11 cellular contexts compared by ENCODE assay signal in genomic region chr7:42883950-42884349, GRCh38. TPM values are rescaled to one million over a fixed set of nuclear protein-coding genes. Genes with fewer than 3 reads are reported as not detected.
A peak's percentile ranks its signal among the peaks of the same experiment; 100 is the strongest.
DNase-seq lines count a peak whose midpoint lies in the region; ATAC-seq and TF ChIP-seq lines count a peak whose summit lies in the region.
"Had no signal": no experiment of that assay in that cellular context is flagged by ENCODE, and none has a peak within 500 bp of the region (broad histone marks: within the 10 kb centered on the region; RNA-seq: fewer than 3 reads in every experiment).

No MANE protein-coding gene starts in this region.

- H3K9me3 Mint-ChIP-seq in activated B cell treated with CpG ODN at 0.5 μM for 24 hours (no peaks in the 10 kb centered on the region), neural progenitor cell (peaks cover 5% of the 10 kb centered on the region)
- no peaks in the 10 kb centered on the region for H3K9me3 Mint-ChIP-seq in activated T-cell treated with anti-CD3 and anti-CD28 coated beads, Interleukin-2, amount 50 U/mL, for 4 hours

- no peaks in the 10 kb centered on the region for H3K9me3 ChIP-seq in neural progenitor cell (ENCODE audit: low read depth)
- H3K9me3 ChIP-seq: sigmoid colon had no signal

- intact Hi-C loops in activated B cell treated with CpG ODN at 0.5 μM for 24 hours (cut with micrococcal nuclease) = no loop called here

- CTCF ChIA-PET in activated B cell treated with CpG ODN at 0.5 μM for 24 hours (lab: Charles Lee) = no interaction called here

- no peaks in the 10 kb centered on the region for H3K27me3 ChIP-seq in neural progenitor cell
- H3K27me3 ChIP-seq: sigmoid colon had no signal

- H3K9ac ChIP-seq in neural progenitor cell = no peak overlapping the region

- H3K79me2 ChIP-seq in neural progenitor cell (ENCODE audit: low read depth) = no peaks in the 10 kb centered on the region

- no peak overlapping the region for H2AFZ ChIP-seq in neural progenitor cell (replicated peaks)

- H3K36me3 Mint-ChIP-seq in activated B cell treated with CpG ODN at 0.5 μM for 24 hours (ENCODE audit: low read depth) = peaks cover 1% of the 10 kb centered on the region
- peaks cover 5% of the 10 kb centered on the region for H3K36me3 Mint-ChIP-seq in neural progenitor cell
- H3K36me3 Mint-ChIP-seq in activated T-cell treated with anti-CD3 and anti-CD28 coated beads, Interleukin-2, amount 50 U/mL, for 4 hours (ENCODE audit: insufficient read depth) = no peaks in the 10 kb centered on the region

- POLR2A ChIA-PET in activated B cell treated with CpG ODN at 0.5 μM for 24 hours (lab: Charles Lee) = no interaction called here

- H3K4me1 Mint-ChIP-seq in activated B cell treated with CpG ODN at 0.5 μM for 24 hours (peaks cover 54% of the 10 kb centered on the region), neural progenitor cell (peaks cover 19% of the 10 kb centered on the region)
- peaks cover 18% of the 10 kb centered on the region for H3K4me1 Mint-ChIP-seq in activated T-cell treated with anti-CD3 and anti-CD28 coated beads, Interleukin-2, amount 50 U/mL, for 4 hours (ENCODE audit: low read depth)

- H3K4me1 ChIP-seq in neural progenitor cell = peaks cover 14% of the 10 kb centered on the region

- H3K36me3 ChIP-seq in neural progenitor cell = no peaks in the 10 kb centered on the region
- H3K36me3 ChIP-seq: sigmoid colon had no signal

- ATAC-seq in GM18868 (IDR thresholded peaks at IDR 0.05; ENCODE audit: unreplicated experiment) (peak; percentile 54), HG03354 (IDR thresholded peaks at IDR 0.05; ENCODE audit: poor library complexity, severe bottlenecking, unreplicated experiment) (peak; percentile 62), activated B cell treated with CpG ODN at 0.5 μM for 24 hours (ENCODE audit: low read depth) (peak; percentile 60)
- ATAC-seq in activated T-cell treated with anti-CD3 and anti-CD28 coated beads, Interleukin-2, amount 50 U/mL, for 4 hours = no peak
- ATAC-seq: HepG2 had no signal

- H3K27me3 Mint-ChIP-seq in activated B cell treated with CpG ODN at 0.5 μM for 24 hours (no peaks in the 10 kb centered on the region), neural progenitor cell (ENCODE audit: insufficient read depth, low read depth) (peaks cover 2% of the 10 kb centered on the region)
- H3K27me3 Mint-ChIP-seq in activated T-cell treated with anti-CD3 and anti-CD28 coated beads, Interleukin-2, amount 50 U/mL, for 4 hours (ENCODE audit: low read depth) = peaks cover 4% of the 10 kb centered on the region

- TF ChIP-seq CTCF in activated B cell treated with CpG ODN at 0.5 μM for 24 hours (IDR thresholded peaks at IDR 0.05) = no peak
- no peak for TF ChIP-seq CTCF in neural progenitor cell (IDR thresholded peaks at IDR 0.05)

- H4K20me1 ChIP-seq in neural progenitor cell (ENCODE audit: low read depth) = no peaks in the 10 kb centered on the region

- H3F3A ChIP-seq in neural progenitor cell (ENCODE audit: low read depth) = peaks cover 24% of the 10 kb centered on the region

- H3K27ac Mint-ChIP-seq in activated B cell treated with CpG ODN at 0.5 μM for 24 hours (no peak overlapping the region), neural progenitor cell (no peak overlapping the region)

- no peak overlapping the region for H3K4me3 Mint-ChIP-seq in activated B cell treated with CpG ODN at 0.5 μM for 24 hours
- no peak overlapping the region for H3K4me3 Mint-ChIP-seq in neural progenitor cell
- no peak overlapping the region for H3K4me3 Mint-ChIP-seq in activated T-cell treated with anti-CD3 and anti-CD28 coated beads, Interleukin-2, amount 50 U/mL, for 4 hours

- no peak overlapping the region for H3K4me2 ChIP-seq in neural progenitor cell

- in situ Hi-C loops in G401 (cut with HindIII; ENCODE audit: low sequenced_read_pairs) = no loop called here

- no peak overlapping the region for H3K27ac ChIP-seq in neural progenitor cell
- H3K27ac ChIP-seq: sigmoid colon had no signal

- H3K4me3 ChIP-seq in neural progenitor cell = no peak overlapping the region
- H3K4me3 ChIP-seq: sigmoid colon had no signal

- DNase-seq in activated B cell treated with CpG ODN at 0.5 μM for 24 hours (peak; percentile 25), neural progenitor cell (ENCODE audit: low spot score) (peak; percentile 28), ecto neural progenitor cell (ENCODE audit: low spot score) (no peak), G401 (ENCODE audit: low spot score) (no peak)
- no peak for DNase-seq in activated T-cell treated with anti-CD3 and anti-CD28 coated beads, Interleukin-2, amount 50 U/mL, for 4 hours
- DNase-seq: cortex of kidney; sigmoid colon; stimulated activated naive CD4-positive, alpha-beta T cell treated with Interleukin-2 at 50 U/mL for 16 hours had no signal

RNA-seq across cellular contexts. Expression of gene C7orf25, which starts 27.9 kb away (rescaled TPM):
- total RNA-seq in activated B cell treated with CpG ODN at 0.5 μM for 24 hours (4.5 and 5.5 TPM in 2 replicates), neural progenitor cell (ENCODE audit: low replicate concordance) (6.4 and 8.6 TPM in 2 replicates)
- total RNA-seq in activated T-cell treated with anti-CD3 and anti-CD28 coated beads, Interleukin-2, amount 50 U/mL, for 4 hours = 1 to 10 TPM; 1.5 to 3.0 (median 1.9) TPM
- 1.5 and 7.0 TPM in 2 replicates for total RNA-seq in G401 (2014; rRNA removed; shearing (Covaris generic))

RNA-seq across cellular contexts. Expression of gene PSMA2, which starts 48.0 kb away (rescaled TPM):
- 88.1 and 109 TPM in 2 replicates for total RNA-seq in activated B cell treated with CpG ODN at 0.5 μM for 24 hours
- 178 and 316 TPM in 2 replicates for total RNA-seq in neural progenitor cell (ENCODE audit: low replicate concordance)
- total RNA-seq in activated T-cell treated with anti-CD3 and anti-CD28 coated beads, Interleukin-2, amount 50 U/mL, for 4 hours = 100 to 1,000 TPM; 224 to 252 (median 240) TPM
- total RNA-seq in G401 (2014; rRNA removed; shearing (Covaris generic)) = 235 and 237 TPM in 2 replicates

RNA-seq across cellular contexts. Expression of gene MRPL32, which starts 48.2 kb away (rescaled TPM):
- 38.8 and 39.5 TPM in 2 replicates for total RNA-seq in activated B cell treated with CpG ODN at 0.5 μM for 24 hours
- total RNA-seq in neural progenitor cell (ENCODE audit: low replicate concordance) = 76.5 and 133 TPM in 2 replicates
- total RNA-seq in activated T-cell treated with anti-CD3 and anti-CD28 coated beads, Interleukin-2, amount 50 U/mL, for 4 hours = 100 to 1,000 TPM in 2 of 3 donors, 10 to 100 TPM in 1; 91.2 to 119 (median 106) TPM
- 84.9 and 111 TPM in 2 replicates for total RNA-seq in G401 (2014; rRNA removed; shearing (Covaris generic))

Comparison
In these comparisons a context has a peak if more than half of its experiments do, and no peak if none do; other contexts are left out.
1. ATAC-seq: peak in GM18868 (single experiment), HG03354 (single experiment) and activated B cell treated with CpG ODN at 0.5 μM for 24 hours (single experiment); none in activated T-cell treated with anti-CD3 and anti-CD28 coated beads, Interleukin-2, amount 50 U/mL, for 4 hours (0 of 2).
2. DNase-seq: peak in activated B cell treated with CpG ODN at 0.5 μM for 24 hours (single experiment) and neural progenitor cell (single experiment); none in ecto neural progenitor cell (single experiment), activated T-cell treated with anti-CD3 and anti-CD28 coated beads, Interleukin-2, amount 50 U/mL, for 4 hours (single experiment) and G401 (single experiment).